ENCODE assay signal across 10 cellular contexts in the genomic region with DNA sequence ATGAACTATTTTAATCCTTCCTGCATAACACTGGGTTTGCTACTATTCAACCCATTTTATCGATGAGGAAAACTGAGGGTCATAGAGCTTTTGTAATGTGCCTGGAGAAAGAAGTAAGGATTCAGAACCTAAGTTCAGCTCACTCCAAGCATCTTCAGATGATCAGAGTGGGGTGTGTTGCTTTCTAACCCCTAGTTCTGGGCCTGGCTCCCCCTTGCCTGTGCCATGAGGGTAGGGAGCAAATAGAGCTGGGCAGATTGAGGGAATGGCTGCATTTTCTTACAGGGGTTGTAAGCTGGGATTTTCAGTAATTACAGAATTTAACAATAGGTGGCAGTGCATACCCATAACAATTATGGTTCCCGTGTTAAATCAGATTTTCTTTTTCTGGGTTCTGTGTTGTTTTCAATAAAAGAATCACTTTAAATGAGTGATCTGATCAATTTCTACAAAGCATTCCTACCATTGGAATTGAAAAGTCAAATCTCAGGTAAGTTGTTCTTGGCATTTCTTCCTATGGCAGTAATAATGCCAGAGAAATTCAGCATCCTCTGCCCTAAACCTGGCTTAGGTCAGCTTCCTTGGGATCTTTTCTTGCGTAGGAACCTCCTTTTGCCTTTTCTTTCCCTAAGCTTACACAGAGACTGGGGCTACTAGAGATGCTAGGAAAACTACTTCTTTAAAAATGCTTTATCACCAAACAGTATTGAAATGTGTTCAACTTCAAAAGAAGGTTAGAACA. TPM values are rescaled to one million over a fixed set of nuclear protein-coding genes. Genes with fewer than 3 reads are reported as not detected.
A peak's percentile ranks its signal among the peaks of the same experiment; 100 is the strongest.
DNase-seq lines count a peak whose midpoint lies in the region; ATAC-seq lines count a peak whose summit lies in the region.
"Had no signal": no experiment of that assay in that cellular context is flagged by ENCODE, and none has a peak within 500 bp of the region (broad histone marks: within the 10 kb centered on the region; RNA-seq: fewer than 3 reads in every experiment).

No MANE protein-coding gene starts in this region.

- H3K18ac ChIP-seq in mesendoderm (ENCODE audit: low read length), result no peak overlapping the region

- H2BK5ac ChIP-seq in mesendoderm (ENCODE audit: low read length), result no peak overlapping the region

- DNase-seq in DMS79 treated with DMSO at 0.1 percent for 48 hours (lab: John Stamatoyannopoulos, UW) (peak; percentile 48), DMS79 (lab: John Stamatoyannopoulos, UW) (no peak), HCEC 1CT (peak; percentile 49), NCI-H774 (lab: John Stamatoyannopoulos, UW) (peak; percentile 36), cerebellum (ENCODE audit: low spot score) (peak; percentile 49), mesendoderm (peak; percentile 47)
- no peak for DNase-seq in activated CD8-positive, alpha-beta memory T cell treated with anti-CD3 and anti-CD28 coated beads, Interleukin-2, amount 50 U/mL, for 48 hours

- no peak overlapping the region for H4K8ac ChIP-seq in mesendoderm (ENCODE audit: low read depth, low read length)

- H3K27ac ChIP-seq in mesendoderm (ENCODE audit: low read depth, low read length), result no peak overlapping the region
- H3K27ac ChIP-seq: BLaER1 treated with 17β-estradiol and CSF1 and Interleukin-3, amounts not matched to agents 10 nM and 100 nM had no signal

- no peak overlapping the region for H2BK120ac ChIP-seq in mesendoderm (ENCODE audit: low read depth, low read length)

- no peaks in the 10 kb centered on the region for H3K4me1 ChIP-seq in mesendoderm (ENCODE audit: control insufficient read depth, low read depth, low read length)

- no peak overlapping the region for H3K9ac ChIP-seq in mesendoderm (ENCODE audit: low read length)
- H3K9ac ChIP-seq: BLaER1 treated with 17β-estradiol and CSF1 and Interleukin-3, amounts not matched to agents 10 nM and 100 nM had no signal

- WGBS in mesendoderm (ENCODE audit: extremely low coverage, insufficient coverage, low lambda C conversion rate), result no CpG with 5 or more reads among the region's 3 CpGs

- H3K56ac ChIP-seq in mesendoderm (ENCODE audit: low read length), result no peak overlapping the region

- no peak overlapping the region for H2AK5ac ChIP-seq in mesendoderm (ENCODE audit: low read length)

- H3K27me3 ChIP-seq in mesendoderm (ENCODE audit: insufficient read depth, low read length, poor library complexity), result no peaks in the 10 kb centered on the region
- H3K27me3 ChIP-seq: BLaER1 treated with 17β-estradiol and CSF1 and Interleukin-3, amounts not matched to agents 10 nM and 100 nM had no signal

- no peak overlapping the region for H3K4me2 ChIP-seq in mesendoderm (ENCODE audit: low read length)
- H3K4me2 ChIP-seq: BLaER1 treated with 17β-estradiol and CSF1 and Interleukin-3, amounts not matched to agents 10 nM and 100 nM had no signal

- no peaks in the 10 kb centered on the region for H3K79me1 ChIP-seq in mesendoderm (ENCODE audit: low read length)

- no peak overlapping the region for H4K5ac ChIP-seq in mesendoderm (ENCODE audit: low read length)

- H3K36me3 ChIP-seq in mesendoderm (ENCODE audit: control insufficient read depth, insufficient read depth, low read length), result no peaks in the 10 kb centered on the region
- H3K36me3 ChIP-seq: BLaER1 treated with 17β-estradiol and CSF1 and Interleukin-3, amounts not matched to agents 10 nM and 100 nM had no signal

- H2BK15ac ChIP-seq in mesendoderm (replicated peaks; ENCODE audit: low read depth), result no peak overlapping the region

- no peak overlapping the region for H3K23ac ChIP-seq in mesendoderm (ENCODE audit: low read length)

- no peak for ATAC-seq in HG03460 (IDR thresholded peaks at IDR 0.05; ENCODE audit: unreplicated experiment)

- H3K4ac ChIP-seq in mesendoderm (ENCODE audit: low read depth, low read length), result no peak overlapping the region

- no peak overlapping the region for H3K4me3 ChIP-seq in mesendoderm (ENCODE audit: low read length)
- H3K4me3 ChIP-seq: BLaER1 treated with 17β-estradiol and CSF1 and Interleukin-3, amounts not matched to agents 10 nM and 100 nM had no signal

- H3K79me2 ChIP-seq in mesendoderm (ENCODE audit: control insufficient read depth, insufficient read depth, low read length), result no peaks in the 10 kb centered on the region

RNA-seq across cellular contexts. Expression of a gene that starts 45.2 kb away (rescaled TPM):
- total RNA-seq in cerebellum, result 57.3 TPM
- 6.3 TPM for polyA plus RNA-seq in mesendoderm (2013, experiment 1 of 2)
- 7.4 TPM for polyA plus RNA-seq in mesendoderm (2013, experiment 2 of 2)
- total RNA-seq: activated T-cell treated with anti-CD3 and anti-CD28 coated beads, Interleukin-2, amount 50 U/mL, for 72 hours had no signal

Comparison
In these comparisons a context has a peak if more than half of its experiments do, and no peak if none do; other contexts are left out.
1. DNase-seq: peak in DMS79 treated with DMSO at 0.1 percent for 48 hours (single experiment), HCEC 1CT (single experiment), NCI-H774 (single experiment), cerebellum (single experiment) and mesendoderm (single experiment); none in DMS79 (single experiment) and activated CD8-positive, alpha-beta memory T cell treated with anti-CD3 and anti-CD28 coated beads, Interleukin-2, amount 50 U/mL, for 48 hours (single experiment).